ENCODE assay signal across 10 cellular contexts in genomic region chr19:4678881-4679379, GRCh38. TPM values are rescaled to one million over a fixed set of nuclear protein-coding genes. Genes with fewer than 3 reads are reported as not detected.
DNase-seq lines count a peak whose midpoint lies in the region; ATAC-seq, FAIRE-seq and TF ChIP-seq lines count a peak whose summit lies in the region.
"Had no signal": no experiment of that assay in that cellular context is flagged by ENCODE, and none has a peak within 500 bp of the region (broad histone marks: within the 10 kb centered on the region; RNA-seq: fewer than 3 reads in every experiment).

No MANE protein-coding gene starts in this region.

- TF ChIP-seq CTCF in PC-3 (conservative IDR thresholded peaks at IDR 0.05; ENCODE audit: low read depth, low read length): no peak
- TF ChIP-seq CTCF in endothelial cell of umbilical vein (IDR thresholded peaks at IDR 0.05; ENCODE audit: extremely low read depth in 1 of 2, insufficient read depth in 1 of 2, low read depth in 1 of 2, low read length in 2 of 2): no peak
- no peak for TF ChIP-seq CTCF in gastrocnemius medialis (IDR thresholded peaks at IDR 0.05 in 4 of 5, conservative IDR thresholded peaks at IDR 0.05 in 1 of 5)

- no TSS peak for BruUV-seq in PC-3 (replicated peaks; lab: Mats Ljungman, UMichigan)
- no TSS peak for BruUV-seq in endothelial cell of umbilical vein (replicated peaks; lab: Mats Ljungman, UMichigan)

- H2AFZ ChIP-seq in PC-3 (ENCODE audit: low read length) (no peak overlapping the region), endothelial cell of umbilical vein (ENCODE audit: low read depth, low read length) (no peak overlapping the region)

- H3F3A ChIP-seq in PC-3 (ENCODE audit: low read length, unreplicated experiment): no peaks in the 10 kb centered on the region

- intact Hi-C loops in PC-3 (cut with micrococcal nuclease): no loop called here
- intact Hi-C loops in endothelial cell of umbilical vein (cut with micrococcal nuclease): no loop called here
- intact Hi-C loops in gastrocnemius medialis (cut with DNase I; ENCODE audit: low total_unique reads): loop anchor here (2.0 kb wide), 1 partner anchor 14 kb away; no protein-coding TSS in a partner anchor

- H4K20me1 ChIP-seq in PC-3 (ENCODE audit: low read length): no peaks in the 10 kb centered on the region
- no peaks in the 10 kb centered on the region for H4K20me1 ChIP-seq in endothelial cell of umbilical vein (replicated peaks; ENCODE audit: control insufficient read depth, extremely low read depth, insufficient read depth, low read length)

- in situ Hi-C loops in gastrocnemius medialis (cut with MboI; ENCODE audit: low sequenced_read_pairs in 4 of 4): no loop called here

- H3K79me2 ChIP-seq in PC-3 (ENCODE audit: low read length) (no peaks in the 10 kb centered on the region), endothelial cell of umbilical vein (ENCODE audit: control insufficient read depth, insufficient read depth, low read length) (no peaks in the 10 kb centered on the region)

- H3K9me3 ChIP-seq in PC-3 (ENCODE audit: low read length) (no peaks in the 10 kb centered on the region), endothelial cell of umbilical vein (replicated peaks; ENCODE audit: control insufficient read depth, insufficient read depth, low read length) (no peaks in the 10 kb centered on the region), gastrocnemius medialis (no peaks in the 10 kb centered on the region)

- no peak overlapping the region for H3K27ac ChIP-seq in PC-3 (ENCODE audit: low read length)
- H3K27ac ChIP-seq in endothelial cell of umbilical vein (ENCODE audit: insufficient read depth, low read depth, low read length): no peak overlapping the region
- H3K27ac ChIP-seq in gastrocnemius medialis: peak overlapping the region; percentile 81 to 90 (median 87)

- H3K27me3 ChIP-seq in PC-3 (ENCODE audit: low read length) (no peaks in the 10 kb centered on the region), endothelial cell of umbilical vein (ENCODE audit: control insufficient read depth in 2 of 2, insufficient read depth in 2 of 2, low read length in 2 of 2) (no peaks in the 10 kb centered on the region), gastrocnemius medialis (no peaks in the 10 kb centered on the region)

- H3K9ac ChIP-seq in PC-3 (ENCODE audit: low read length) (no peak overlapping the region), endothelial cell of umbilical vein (replicated peaks; ENCODE audit: extremely low read depth, insufficient read depth, low read length) (no peak overlapping the region)

- no peak overlapping the region for H3K4me3 ChIP-seq in PC-3 (ENCODE audit: low read length)
- H3K4me3 ChIP-seq in endothelial cell of umbilical vein (replicated peaks in 1 of 3; ENCODE audit: insufficient read depth in 1 of 3, low read depth in 1 of 3, low read length in 3 of 3): no peak overlapping the region
- no peak overlapping the region for H3K4me3 ChIP-seq in gastrocnemius medialis

- FAIRE-seq in endothelial cell of umbilical vein (lab: Jason Lieb, UNC): no peak
- FAIRE-seq: A204.1 had no signal

- POLR2A ChIA-PET in PC-3 (lab: Charles Lee; ENCODE audit: unreplicated experiment) (interaction anchor here (0.6 kb wide), 1 partner anchor 37 kb away, joined by 3 read pairs; no protein-coding TSS in a partner anchor), endothelial cell of umbilical vein (lab: Charles Lee) (no interaction called here)

- H3K4me1 ChIP-seq in PC-3 (ENCODE audit: insufficient read depth, low read length) (no peaks in the 10 kb centered on the region), endothelial cell of umbilical vein (ENCODE audit: control insufficient read depth, extremely low read depth, insufficient read depth, low read length) (no peaks in the 10 kb centered on the region), gastrocnemius medialis (peaks cover 8 to 14% of the 10 kb centered on the region in 2 donors)

- no peak for TF ChIP-seq POLR2A in endothelial cell of umbilical vein (IDR thresholded peaks at IDR 0.05; ENCODE audit: low read depth, low read length)
- no peak for TF ChIP-seq POLR2A in gastrocnemius medialis (IDR thresholded peaks at IDR 0.05)

- H3K36me3 ChIP-seq in PC-3 (ENCODE audit: low read depth, low read length) (peaks cover 22% of the 10 kb centered on the region; the same call in 1 of the 2 replicates), endothelial cell of umbilical vein (ENCODE audit: control insufficient read depth in 2 of 2, extremely low read depth in 1 of 2, insufficient read depth in 2 of 2, low read length in 2 of 2) (peaks cover 2 to 26% of the 10 kb centered on the region in 2 experiments), gastrocnemius medialis (peaks cover 0 to 65% of the 10 kb centered on the region in 2 donors)

- no peaks in the 10 kb centered on the region for H3K9me1 ChIP-seq in endothelial cell of umbilical vein (replicated peaks; ENCODE audit: control insufficient read depth, extremely low read depth, insufficient read depth, low read length)

- dilution Hi-C loops in endothelial cell of umbilical vein (cut with MboI; ENCODE audit: extremely low pct_ligation_motif_present, low sequenced_read_pairs): no loop called here

- no peak overlapping the region for H3K4me2 ChIP-seq in PC-3 (ENCODE audit: low read length)
- H3K4me2 ChIP-seq in endothelial cell of umbilical vein (ENCODE audit: insufficient read depth, low read length): no peak overlapping the region

- peak; percentile 52 for ATAC-seq in PC-3
- no peak for ATAC-seq in gastrocnemius medialis
- no peak for ATAC-seq in HG02571 (IDR thresholded peaks at IDR 0.05; ENCODE audit: unreplicated experiment)
- no peak for ATAC-seq in GM19023 (IDR thresholded peaks at IDR 0.05; ENCODE audit: unreplicated experiment)

- no peaks in the 10 kb centered on the region for H3K9me2 ChIP-seq in PC-3 (replicated peaks; ENCODE audit: low read length)

- DNase-seq in DMS 273 (lab: John Stamatoyannopoulos, UW; ENCODE audit: unreplicated experiment) (peak; percentile 42), DMS 273 treated with DMSO at 0.1 percent for 48 hours (lab: John Stamatoyannopoulos, UW) (no peak), PC-3 (peak; percentile 31), endothelial cell of umbilical vein (ENCODE audit: low read depth, low spot score) (peak; percentile 40), gastrocnemius medialis (no peak), medulla oblongata (ENCODE audit: extremely low spot score) (no peak)
- DNase-seq: effector CD8-positive, alpha-beta T cell had no signal

- CTCF ChIA-PET in PC-3 (lab: Charles Lee) (no interaction called here), endothelial cell of umbilical vein (lab: Charles Lee) (interaction anchor here (0.6 kb wide), 1 partner anchor 43 kb away, joined by 3 read pairs; no protein-coding TSS in a partner anchor)

TF ChIP-seq in endothelial cell of umbilical vein, 7 proteins besides CTCF, POLR2A, EP300 and RAD21:
- TF ChIP-seq FOS (IDR thresholded peaks at IDR 0.05; ENCODE audit: borderline replicate concordance, insufficient read depth, low read length) (no peak), GATA2 (IDR thresholded peaks at IDR 0.05; ENCODE audit: insufficient read depth, insufficient read length, low read depth, low read length) (no peak), EZH2 (IDR thresholded peaks at IDR 0.05; ENCODE audit: borderline replicate concordance, low read depth, low read length, severe bottlenecking) (no peak), POLR2AphosphoS5 (IDR thresholded peaks at IDR 0.05; ENCODE audit: insufficient read depth, low read depth, low read length) (no peak), JUN (IDR thresholded peaks at IDR 0.05; ENCODE audit: borderline replicate concordance, insufficient read depth, insufficient read length, low read depth) (no peak), MYC (IDR thresholded peaks at IDR 0.05; ENCODE audit: low read depth, low read length) (no peak)
- TF ChIP-seq, protein P1, sequence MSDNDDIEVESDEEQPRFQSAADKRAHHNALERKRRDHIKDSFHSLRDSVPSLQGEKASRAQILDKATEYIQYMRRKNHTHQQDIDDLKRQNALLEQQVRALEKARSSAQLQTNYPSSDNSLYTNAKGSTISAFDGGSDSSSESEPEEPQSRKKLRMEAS (IDR thresholded peaks at IDR 0.05; ENCODE audit: insufficient read depth, insufficient read length): no peak

RNA-seq across cellular contexts. Expression of gene MYDGF, which starts 8.8 kb away (rescaled TPM):
- total RNA-seq in PC-3 (2014; rRNA removed): 426 and 474 TPM in 2 replicates
- total RNA-seq in endothelial cell of umbilical vein: 187 and 191 TPM in 2 replicates
- polyA plus RNA-seq in endothelial cell of umbilical vein: 337 and 358 TPM in 2 replicates
- polyA plus RNA-seq in endothelial cell of umbilical vein (2011; cell fraction: cytosol; rRNA removed): 276 and 354 TPM in 2 replicates
- 112 and 113 TPM in 2 replicates for polyA plus RNA-seq in endothelial cell of umbilical vein (2011; cell fraction: nucleus; rRNA removed)
- polyA plus RNA-seq in endothelial cell of umbilical vein (2012): 316 and 352 TPM in 2 replicates
- 78.9 and 81.8 TPM in 2 replicates for polyA minus RNA-seq in endothelial cell of umbilical vein
- polyA minus RNA-seq in endothelial cell of umbilical vein (2011; cell fraction: cytosol; rRNA and poly(A)+ RNA removed): 54.6 TPM
- polyA minus RNA-seq in endothelial cell of umbilical vein (2011; cell fraction: nucleus; rRNA and poly(A)+ RNA removed): 20.1 and 38.7 TPM in 2 replicates
- 10 to 100 TPM in 2 of 4 donors, 1 to 10 TPM in 2; 8.0 to 12.9 (median 10.1) TPM for total RNA-seq in gastrocnemius medialis

RNA-seq across cellular contexts. Expression of gene TNFAIP8L1, which starts 39.6 kb away (rescaled TPM):
- total RNA-seq in PC-3 (2014; rRNA removed) (8.3 and 12.0 TPM in 2 replicates), endothelial cell of umbilical vein (53.7 and 56.1 TPM in 2 replicates), gastrocnemius medialis (1 to 10 TPM; 1.3 to 2.9 (median 1.7) TPM)
- polyA plus RNA-seq in endothelial cell of umbilical vein: 40.0 and 44.8 TPM in 2 replicates
- polyA plus RNA-seq in endothelial cell of umbilical vein (2011; cell fraction: cytosol; rRNA removed): 33.4 and 37.4 TPM in 2 replicates
- 19.3 and 19.4 TPM in 2 replicates for polyA plus RNA-seq in endothelial cell of umbilical vein (2011; cell fraction: nucleus; rRNA removed)
- 21.5 and 29.8 TPM in 2 replicates for polyA plus RNA-seq in endothelial cell of umbilical vein (2012)
- 32.6 and 35.4 TPM in 2 replicates for polyA minus RNA-seq in endothelial cell of umbilical vein
- 1.2 TPM for polyA minus RNA-seq in endothelial cell of umbilical vein (2011; cell fraction: cytosol; rRNA and poly(A)+ RNA removed)
- 15.8 and 24.1 TPM in 2 replicates for polyA minus RNA-seq in endothelial cell of umbilical vein (2011; cell fraction: nucleus; rRNA and poly(A)+ RNA removed)

RNA-seq across cellular contexts. Expression of gene DPP9, which starts 44.7 kb away (rescaled TPM):
- total RNA-seq in PC-3 (2014; rRNA removed) (129 and 215 TPM in 2 replicates), endothelial cell of umbilical vein (87.6 and 98.0 TPM in 2 replicates), gastrocnemius medialis (100 to 1,000 TPM in 3 of 4 donors, 10 to 100 TPM in 1; 92.6 to 208 (median 148) TPM)
- 31.5 and 38.3 TPM in 2 replicates for polyA plus RNA-seq in endothelial cell of umbilical vein
- polyA plus RNA-seq in endothelial cell of umbilical vein (2011; cell fraction: cytosol; rRNA removed): 20.3 TPM in 2 replicates
- 34.8 and 37.6 TPM in 2 replicates for polyA plus RNA-seq in endothelial cell of umbilical vein (2011; cell fraction: nucleus; rRNA removed)
- 52.3 and 53.6 TPM in 2 replicates for polyA plus RNA-seq in endothelial cell of umbilical vein (2012)
- 17.5 and 24.7 TPM in 2 replicates for polyA minus RNA-seq in endothelial cell of umbilical vein
- polyA minus RNA-seq in endothelial cell of umbilical vein (2011; cell fraction: cytosol; rRNA and poly(A)+ RNA removed): 17.6 TPM
- polyA minus RNA-seq in endothelial cell of umbilical vein (2011; cell fraction: nucleus; rRNA and poly(A)+ RNA removed): 25.6 and 54.2 TPM in 2 replicates

Comparison
In these comparisons a context has a peak if more than half of its experiments do, and no peak if none do; other contexts are left out.
1. DNase-seq: peak in DMS 273 (single experiment), PC-3 (single experiment) and endothelial cell of umbilical vein (single experiment); none in DMS 273 treated with DMSO at 0.1 percent for 48 hours (single experiment), gastrocnemius medialis (0 of 2) and medulla oblongata (single experiment).
2. H3K27ac ChIP-seq: peak in gastrocnemius medialis (4 of 4); none in PC-3 (single experiment) and endothelial cell of umbilical vein (single experiment).
3. RNA of gene MYDGF, which starts 8.8 kb away (total RNA-seq): 426 to 474 TPM in PC-3 and 187 to 191 TPM in endothelial cell of umbilical vein; 8.0 to 12.9 TPM in gastrocnemius medialis; every median in the first group is over 10 times any median in the second.